In the genomic region with DNA sequence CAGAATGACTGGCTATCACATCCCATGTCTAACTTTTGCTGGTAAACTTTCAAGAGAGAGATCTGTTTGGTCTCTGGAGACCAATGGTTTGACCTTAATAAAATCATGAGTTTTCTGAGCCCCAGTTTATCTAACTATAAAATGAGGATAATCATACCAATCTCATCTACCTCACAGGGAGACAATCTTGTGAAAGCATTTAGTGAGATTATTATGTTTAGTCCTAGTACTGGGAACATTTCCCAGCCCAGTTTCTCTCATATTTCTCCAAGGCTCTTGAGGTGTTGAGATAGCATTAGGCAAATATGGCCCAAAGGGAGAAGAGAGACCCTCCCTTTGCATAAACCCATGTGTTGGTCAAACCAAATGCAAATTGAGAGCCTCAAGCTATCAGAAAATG, we compare ENCODE assay signal across 29 cellular contexts.
"Had no signal": no experiment of that assay in that cellular context is flagged by ENCODE, and none has a peak within 500 bp of the region (broad histone marks: within the 10 kb centered on the region; RNA-seq: fewer than 3 reads in every experiment).

No MANE protein-coding gene starts in this region.

- H3K27me3 ChIP-seq: adrenal gland, body of pancreas, colonic mucosa had no signal

- H3K27me3 Mint-ChIP-seq: activated B cell treated with CpG ODN at 0.5 μM for 24 hours; activated CD8-positive, alpha-beta T cell treated with anti-CD3 and anti-CD28 coated beads for 36 hours; activated naive CD8-positive, alpha-beta T cell; activated T-helper 17 cell treated with anti-CD3 and anti-CD28 coated beads, Interleukin-2, amount 50 U/mL, for 72 hours; T-cell had no signal

- H3K4me3 Mint-ChIP-seq: activated B cell treated with CpG ODN at 0.5 μM for 24 hours; activated CD8-positive, alpha-beta T cell treated with anti-CD3 and anti-CD28 coated beads for 36 hours; activated naive CD8-positive, alpha-beta T cell; activated T-cell treated with anti-CD3 and anti-CD28 coated beads, Interleukin-2, amount 50 U/mL, for 4 hours; activated T-helper 17 cell treated with anti-CD3 and anti-CD28 coated beads, Interleukin-2, amount 50 U/mL, for 72 hours; T-cell; T-helper 1 cell treated with Interleukin-12 subunit alpha and Interleukin-12 subunit beta and Interleukin-4 antibody, amounts not matched to agents 30 μg/mL and 1 μg/mL, for 36 hours had no signal

- DNase-seq: activated B cell treated with CpG ODN at 0.5 μM for 24 hours; activated CD4-positive, alpha-beta T cell treated with anti-CD3 and anti-CD28 coated beads for 48 hours; activated CD4-positive, alpha-beta T cell treated with anti-CD3 and anti-CD28 coated beads, Interleukin-2, amount 50 U/mL, for 1 hour; activated CD4-positive, alpha-beta T cell treated with anti-CD3 and anti-CD28 coated beads, Interleukin-2, amount 50 U/mL, for 48 hours; activated CD8-positive, alpha-beta memory T cell treated with anti-CD3 and anti-CD28 coated beads for 24 hours; activated CD8-positive, alpha-beta T cell treated with anti-CD3 and anti-CD28 coated beads for 36 hours; activated effector memory CD4-positive, alpha-beta T cell treated with Interleukin-2 at 50 U/mL for 16 hours; activated gamma-delta T cell treated with Interleukin-2 at 50 U/mL for 16 hours; activated naive CD4-positive, alpha-beta T cell treated with anti-CD3 and anti-CD28 coated beads, Interleukin-2, amount 50 U/mL, for 16 hours; activated naive CD4-positive, alpha-beta T cell treated with Interleukin-2 at 50 U/mL for 16 hours; activated T-cell treated with anti-CD3 and anti-CD28 coated beads, Interleukin-2, amount 50 U/mL, for 4 hours; adrenal gland; amygdala; aorta; body of pancreas; caudate nucleus; cerebellar nuclear complex; colonic mucosa; effector CD8-positive, alpha-beta T cell; foreskin melanocyte; head of caudate nucleus; T-cell; T1000; WERI-Rb-1 had no signal

- ATAC-seq: activated CD4-positive, CD25-positive, alpha-beta regulatory T cell treated with anti-CD3 and anti-CD28 coated beads, Interleukin-2, amount 50 U/mL, for 24 hours; activated CD8-positive, alpha-beta T cell treated with anti-CD3 and anti-CD28 coated beads for 36 hours; activated T-cell treated with anti-CD3 and anti-CD28 coated beads, Interleukin-2, amount 50 U/mL, for 4 hours; activated T-helper 17 cell treated with anti-CD3 and anti-CD28 coated beads, Interleukin-2, amount 50 U/mL, for 72 hours; body of pancreas; esophagus mucosa; T-cell had no signal

- H3K4me1 Mint-ChIP-seq: activated B cell treated with CpG ODN at 0.5 μM for 24 hours; activated T-helper 17 cell treated with anti-CD3 and anti-CD28 coated beads, Interleukin-2, amount 50 U/mL, for 72 hours; T-cell had no signal

- H3K27ac Mint-ChIP-seq: activated B cell treated with CpG ODN at 0.5 μM for 24 hours; activated CD8-positive, alpha-beta T cell treated with anti-CD3 and anti-CD28 coated beads for 36 hours; activated naive CD8-positive, alpha-beta T cell; activated T-helper 17 cell treated with anti-CD3 and anti-CD28 coated beads, Interleukin-2, amount 50 U/mL, for 72 hours; T-cell; T-helper 1 cell treated with Interleukin-12 subunit alpha and Interleukin-12 subunit beta and Interleukin-4 antibody, amounts not matched to agents 30 μg/mL and 1 μg/mL, for 36 hours had no signal

- H3K36me3 ChIP-seq: adrenal gland, colonic mucosa, WERI-Rb-1 had no signal

- H3K9me3 Mint-ChIP-seq: activated B cell treated with CpG ODN at 0.5 μM for 24 hours; activated CD8-positive, alpha-beta T cell treated with anti-CD3 and anti-CD28 coated beads for 36 hours; activated T-cell treated with anti-CD3 and anti-CD28 coated beads, Interleukin-2, amount 50 U/mL, for 4 hours; activated T-helper 17 cell treated with anti-CD3 and anti-CD28 coated beads, Interleukin-2, amount 50 U/mL, for 72 hours; T-cell; T-helper 1 cell treated with Interleukin-12 subunit alpha and Interleukin-12 subunit beta and Interleukin-4 antibody, amounts not matched to agents 30 μg/mL and 1 μg/mL, for 36 hours had no signal

- H3K27ac ChIP-seq: adrenal gland, body of pancreas, colonic mucosa, WERI-Rb-1 had no signal

- H3K9me3 ChIP-seq: adrenal gland, body of pancreas, colonic mucosa had no signal

- H3K4me1 ChIP-seq: adrenal gland, body of pancreas, colonic mucosa had no signal

- H3K4me3 ChIP-seq: adrenal gland, body of pancreas, colonic mucosa had no signal
